19 cellular contexts compared by ENCODE assay signal in the genomic region with DNA sequence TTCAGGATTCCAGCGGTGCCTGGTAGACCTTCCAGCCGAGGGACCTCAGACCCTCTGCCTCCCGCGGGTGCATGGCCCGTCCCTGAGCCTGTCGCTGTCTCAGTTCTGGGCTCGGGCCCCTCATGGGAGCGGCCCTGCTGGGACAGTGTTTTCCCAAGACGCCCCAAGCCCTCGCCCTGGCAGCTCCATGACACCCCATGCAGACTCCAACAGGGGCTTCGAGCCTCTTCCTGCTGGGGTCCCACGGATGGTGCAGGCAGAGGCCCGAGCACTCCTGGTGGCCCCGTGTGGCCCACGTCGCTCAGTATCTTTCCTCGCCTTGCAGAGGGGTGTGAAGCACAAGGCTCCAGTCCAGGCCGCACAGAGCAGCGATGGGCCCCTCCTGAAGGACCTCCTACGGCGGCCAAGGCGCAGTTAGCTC.
"Had no signal": no experiment of that assay in that cellular context is flagged by ENCODE, and none has a peak within 500 bp of the region (broad histone marks: within the 10 kb centered on the region; RNA-seq: fewer than 3 reads in every experiment).

No MANE protein-coding gene starts in this region.

- H3K27me3 ChIP-seq: heart right ventricle, ovary, transverse colon had no signal

- H3K27ac ChIP-seq: ovary, thoracic aorta, transverse colon had no signal

- DNase-seq: effector memory CD4-positive, alpha-beta T cell; hypothalamus; mammary epithelial cell; naive thymus-derived CD4-positive, alpha-beta T cell; ovary; stimulated activated CD4-positive, alpha-beta T cell treated with anti-CD3 and anti-CD28 coated beads, Interleukin-4, amount 100 ng/mL, for 1 hour; stimulated activated CD8-positive, alpha-beta memory T cell treated with anti-CD3 and anti-CD28 coated beads, Interleukin-4, amount 100 ng/mL, for 48 hours; transverse colon had no signal

- H3K9me3 Mint-ChIP-seq: central memory CD8-positive, alpha-beta T cell; neural crest cell; stimulated activated effector memory CD8-positive, alpha-beta T cell treated with anti-CD3 and anti-CD28 coated beads, Interleukin-12 subunit alpha, Interleukin-12 subunit beta, amount 100 ng/mL, for 72 hours; stimulated activated naive CD8-positive, alpha-beta T cell treated with anti-CD3 and anti-CD28 coated beads, Interleukin-15, Interleukin-2, amounts not matched to agents 100 ng/mL and 50 ng/mL, for 24 hours had no signal

- H3K27ac Mint-ChIP-seq: progenitor cell of endocrine pancreas; stimulated activated effector memory CD8-positive, alpha-beta T cell treated with anti-CD3 and anti-CD28 coated beads, Interleukin-12 subunit alpha, Interleukin-12 subunit beta, amount 100 ng/mL, for 72 hours; stimulated activated naive CD8-positive, alpha-beta T cell treated with anti-CD3 and anti-CD28 coated beads, Interleukin-15, Interleukin-2, amounts not matched to agents 100 ng/mL and 50 ng/mL, for 24 hours had no signal

- H3K36me3 ChIP-seq: ovary, transverse colon had no signal

- H3K9me3 ChIP-seq: heart right ventricle, left ventricle myocardium inferior, ovary, thoracic aorta, transverse colon had no signal

- H3K4me1 ChIP-seq: transverse colon had no signal

- H3K4me3 Mint-ChIP-seq: central memory CD8-positive, alpha-beta T cell; naive thymus-derived CD4-positive, alpha-beta T cell; neural crest cell; stimulated activated effector memory CD8-positive, alpha-beta T cell treated with anti-CD3 and anti-CD28 coated beads, Interleukin-12 subunit alpha, Interleukin-12 subunit beta, amount 100 ng/mL, for 72 hours; stimulated activated naive CD8-positive, alpha-beta T cell treated with anti-CD3 and anti-CD28 coated beads, Interleukin-15, Interleukin-2, amounts not matched to agents 100 ng/mL and 50 ng/mL, for 24 hours had no signal

- H3K27me3 Mint-ChIP-seq: central memory CD8-positive, alpha-beta T cell; naive thymus-derived CD4-positive, alpha-beta T cell; progenitor cell of endocrine pancreas; stimulated activated naive CD8-positive, alpha-beta T cell treated with anti-CD3 and anti-CD28 coated beads, Interleukin-15, Interleukin-2, amounts not matched to agents 100 ng/mL and 50 ng/mL, for 24 hours had no signal

- ATAC-seq: esophagus mucosa; naive thymus-derived CD4-positive, alpha-beta T cell; right cardiac atrium; stimulated activated effector memory CD8-positive, alpha-beta T cell treated with anti-CD3 and anti-CD28 coated beads, Interleukin-12 subunit alpha, Interleukin-12 subunit beta, amount 100 ng/mL, for 72 hours had no signal

- H3K4me3 ChIP-seq: heart right ventricle, left ventricle myocardium inferior, ovary, smooth muscle cell, thoracic aorta, transverse colon had no signal
